Comparison of ENCODE assay signal across 9 cellular contexts in the genomic region with DNA sequence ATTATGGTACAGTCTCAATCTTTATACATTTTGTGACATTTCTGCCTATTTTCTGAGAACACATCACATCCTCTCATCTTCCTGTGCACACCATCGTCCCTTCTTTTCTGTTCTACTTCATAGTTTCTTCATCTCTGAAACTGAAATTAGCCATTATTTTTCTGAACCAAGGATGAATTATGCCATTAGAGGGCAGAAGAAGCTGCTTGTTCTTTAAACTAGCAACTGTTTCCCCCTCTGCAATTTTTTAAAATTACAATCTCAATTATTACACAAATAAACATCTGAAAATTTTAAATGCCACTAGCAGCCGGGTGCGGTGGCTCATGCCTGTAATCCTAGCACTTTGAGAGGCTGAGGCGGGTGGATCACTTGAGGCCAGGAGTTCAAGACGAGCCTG. TPM values are rescaled to one million over a fixed set of nuclear protein-coding genes. Genes with fewer than 3 reads are reported as not detected.
DNase-seq lines count a peak whose midpoint lies in the region; ATAC-seq, FAIRE-seq and TF ChIP-seq lines count a peak whose summit lies in the region.
"Had no signal": no experiment of that assay in that cellular context is flagged by ENCODE, and none has a peak within 500 bp of the region (broad histone marks: within the 10 kb centered on the region; RNA-seq: fewer than 3 reads in every experiment).

No MANE protein-coding gene starts in this region.

- intact Hi-C loops in HepG2 (cut with micrococcal nuclease; ENCODE audit: unreplicated experiment), result loop anchor here (1.0 kb wide), 1 partner anchor 109 kb away; no protein-coding TSS in a partner anchor

- no peak overlapping the region for H3K4me3 Mint-ChIP-seq in type B pancreatic cell

- in situ Hi-C loops in astrocyte of the cerebellum (cut with HindIII; ENCODE audit: low sequenced_read_pairs), result loop anchor here (5.0 kb wide), 1 partner anchor 52 kb away; no protein-coding TSS in a partner anchor
- in situ Hi-C loops in HepG2 (cut with HindIII; ENCODE audit: extremely low pct_ligation_motif_present, low pct_unique_long_range_greater_than_20kb), result no loop called here

- no peak overlapping the region for H3K4me3 ChIP-seq in AG04450 (ENCODE audit: low read depth, low read length)
- H3K4me3 ChIP-seq in HFF-Myc (replicated peaks; ENCODE audit: low read depth, low read length), result no peak overlapping the region
- H3K4me3 ChIP-seq in astrocyte of the cerebellum (ENCODE audit: low read depth, low read length), result no peak overlapping the region
- H3K4me3 ChIP-seq in HepG2 (replicated peaks in 1 of 3; ENCODE audit: insufficient read depth in 1 of 3, low read depth in 2 of 3, low read length in 3 of 3), result no peak overlapping the region
- no peak overlapping the region for H3K4me3 ChIP-seq in suprapubic skin

- TF ChIP-seq POLR2A in HepG2 (IDR thresholded peaks at IDR 0.05; ENCODE audit: insufficient read depth in 1 of 2, low read depth in 2 of 2, low read length in 2 of 2), result no peak
- TF ChIP-seq POLR2A in suprapubic skin (IDR thresholded peaks at IDR 0.05), result no peak

- TF ChIP-seq RAD21 in HepG2 (CRISPR knock-in tag; IDR thresholded peaks at IDR 0.05), result no peak

- no peaks in the 10 kb centered on the region for H4K20me1 ChIP-seq in HepG2 (ENCODE audit: insufficient read depth, low read length)

- H3K79me2 ChIP-seq in HepG2 (ENCODE audit: insufficient read depth, low read length), result no peaks in the 10 kb centered on the region

- H3K27me3 ChIP-seq in AG04450 (ENCODE audit: control insufficient read depth, insufficient read depth, low read length) (no peaks in the 10 kb centered on the region), HepG2 (ENCODE audit: control insufficient read depth in 1 of 2, insufficient read depth in 2 of 2, low read length in 2 of 2) (0 out of 5 replicates have a peak, but pooled peaks cover 0 to 4% of the 10 kb centered on the region in 2 experiments), suprapubic skin (no peaks in the 10 kb centered on the region)

- FAIRE-seq in HepG2 (lab: Jason Lieb, UNC), result no peak

- H3K27ac ChIP-seq in AG04450 (ENCODE audit: low read depth, low read length) (no peak overlapping the region), HepG2 (ENCODE audit: extremely low read length, insufficient read depth, low read length) (no peak overlapping the region), suprapubic skin (no peak overlapping the region)

- H3K9me3 ChIP-seq in AG04450 (ENCODE audit: control insufficient read depth, insufficient read depth, low read length) (no peaks in the 10 kb centered on the region), HepG2 (ENCODE audit: low read length) (no peaks in the 10 kb centered on the region), suprapubic skin (no peaks in the 10 kb centered on the region)

- no peaks in the 10 kb centered on the region for H3K36me3 Mint-ChIP-seq in type B pancreatic cell

- no peak for TF ChIP-seq EP300 in HepG2 (IDR thresholded peaks at IDR 0.05; ENCODE audit: low read depth in 2 of 2, low read length in 2 of 2)
- no peak for TF ChIP-seq EP300 in HepG2 (CRISPR knock-in tag; IDR thresholded peaks at IDR 0.05; ENCODE audit: borderline replicate concordance)
- no peak for TF ChIP-seq EP300 in suprapubic skin (IDR thresholded peaks at IDR 0.05)

- H3K4me1 Mint-ChIP-seq in type B pancreatic cell (ENCODE audit: unreplicated experiment), result no peaks in the 10 kb centered on the region

- WGBS in HepG2 (ENCODE audit: low lambda C conversion rate), result 56% methylated on average over 5 of the region's 5 CpGs
- WGBS in suprapubic skin, result 56% methylated on average over 5 of the region's 5 CpGs

- peak; percentile 10 for DNase-seq in AG04450 (ENCODE audit: low read depth, low spot score)
- peak; percentile 5 for DNase-seq in HFF-Myc (ENCODE audit: extremely low read depth, low read depth)
- DNase-seq in astrocyte of the cerebellum (ENCODE audit: low read depth), result peak; percentile 8
- DNase-seq in HepG2 (ENCODE audit: low spot score), result no peak
- DNase-seq in type B pancreatic cell (ENCODE audit: extremely low spot score, unreplicated experiment), result no peak
- DNase-seq in suprapubic skin (ENCODE audit: low spot score in 2 of 2), result no peak
- DNase-seq in COR-L47 (lab: John Stamatoyannopoulos, UW), result no peak
- no peak for DNase-seq in GOT3 (lab: John Stamatoyannopoulos, UW)
- DNase-seq: stimulated activated CD4-positive, alpha-beta T cell treated with anti-CD3 and anti-CD28 coated beads, Interleukin-4, amount 100 ng/mL, for 1 hour had no signal

- H3K4me1 ChIP-seq in HepG2 (ENCODE audit: insufficient read depth, low read length) (0 out of 2 replicates have a peak, but pooled peaks cover 9% of the 10 kb centered on the region), suprapubic skin (no peaks in the 10 kb centered on the region)

- no peak overlapping the region for H3K9ac ChIP-seq in HepG2 (ENCODE audit: insufficient read depth, low read depth, low read length)

- no peak overlapping the region for H2AFZ ChIP-seq in HepG2 (ENCODE audit: low read length)

- CTCF ChIA-PET in AG04450 (lab: Charles Lee), result interaction anchor here (0.6 to 2.0 kb wide), 45 partner anchors 12 to 555 kb away, joined by 3 to 14 read pairs (median 4); no protein-coding TSS in a partner anchor
- CTCF ChIA-PET in HepG2 (lab: Yijun Ruan, JAX; ENCODE audit: low intra/inter-chr PET ratio, low total read pairs), result interaction anchor here (1.0 kb wide), 1 partner anchor 220 kb away, joined by 3 read pairs; no protein-coding TSS in a partner anchor

- H3K36me3 ChIP-seq in HepG2 (replicated peaks in 1 of 2; ENCODE audit: control insufficient read depth in 1 of 2, insufficient read depth in 2 of 2, low read length in 2 of 2), result no peaks in the 10 kb centered on the region
- H3K36me3 ChIP-seq in suprapubic skin, result no peaks in the 10 kb centered on the region

- H3K27me3 Mint-ChIP-seq in type B pancreatic cell, result no peaks in the 10 kb centered on the region

- no peaks in the 10 kb centered on the region for H3K9me3 Mint-ChIP-seq in type B pancreatic cell

- H3K4me2 ChIP-seq in HepG2 (ENCODE audit: low read depth, low read length), result no peak overlapping the region

- TF ChIP-seq CTCF in AG04450 (IDR thresholded peaks at IDR 0.05; ENCODE audit: low read depth, low read length) (peak; percentile 64), HFF-Myc (IDR thresholded peaks at IDR 0.05; ENCODE audit: low read depth, low read length, missing control alignments) (peak; percentile 36), astrocyte of the cerebellum (IDR thresholded peaks at IDR 0.05; ENCODE audit: low read depth, low read length, missing control alignments) (peak; percentile 40), HepG2 (CRISPR knock-in tag; IDR thresholded peaks at IDR 0.05) (peak; percentile 35), type B pancreatic cell (conservative IDR thresholded peaks at IDR 0.05) (no peak), suprapubic skin (IDR thresholded peaks at IDR 0.05) (peak in 1 of 2 donors; percentile 7)

- no TSS peak for BruUV-seq in HepG2 (replicated peaks; lab: Mats Ljungman, UMichigan)

- POLR2A ChIA-PET in AG04450 (lab: Yijun Ruan, JAX), result interaction anchor here (0.6 kb wide), 1 partner anchor 31 kb away, joined by 3 read pairs; no protein-coding TSS in a partner anchor
- POLR2A ChIA-PET in HepG2 (lab: Yijun Ruan, JAX), result no interaction called here

- H3K27ac Mint-ChIP-seq in type B pancreatic cell, result no peak overlapping the region

- ATAC-seq in HepG2, result no peak

TF ChIP-seq in HepG2, 621 proteins besides CTCF, POLR2A, EP300 and RAD21 (continues in another document):
- TF ChIP-seq RNF219 (CRISPR knock-in tag; IDR thresholded peaks at IDR 0.05) (no peak), STAG1 (CRISPR knock-in tag; IDR thresholded peaks at IDR 0.05) (peak; percentile 61)

RNA-seq across cellular contexts. Expression of gene RBBP6, which starts 41.3 kb away (rescaled TPM):
- polyA plus RNA-seq in AG04450 (2011; rRNA removed), result 32.4 and 41.7 TPM in 2 replicates
- polyA minus RNA-seq in AG04450 (2011; rRNA and poly(A)+ RNA removed), result 31.9 and 55.8 TPM in 2 replicates
- total RNA-seq in HepG2 (2016; rRNA removed; fragmentation: Illumina TruSeq; extraction: Trizol), result 37.1 and 45.0 TPM in 2 replicates
- total RNA-seq in HepG2 (2016; cell fraction: cytosol; rRNA removed; fragmentation: Illumina TruSeq; extraction: Trizol; ENCODE audit: low read depth), result 5.3 and 7.1 TPM in 2 replicates
- total RNA-seq in HepG2 (2016; cell fraction: insoluble cytoplasmic fraction; rRNA removed; fragmentation: Illumina TruSeq; extraction: Trizol), result 37.1 and 40.4 TPM in 2 replicates
- 16.1 and 20.2 TPM in 2 replicates for total RNA-seq in HepG2 (2016; cell fraction: membrane; rRNA removed; fragmentation: Illumina TruSeq; extraction: Trizol)
- 100 TPM in 2 replicates for total RNA-seq in HepG2 (2016; cell fraction: nucleus; rRNA removed; fragmentation: Illumina TruSeq; extraction: Trizol)
- polyA plus RNA-seq in HepG2 (2011; rRNA removed), result 54.6 and 70.9 TPM in 2 replicates
- polyA plus RNA-seq in HepG2 (2011; cell fraction: cytosol; rRNA removed), result 20.1 and 29.0 TPM in 2 replicates
- polyA plus RNA-seq in HepG2 (2011; cell fraction: nucleus; rRNA removed), result 53.4 and 70.4 TPM in 2 replicates
- 46.6 and 50.5 TPM in 2 replicates for polyA plus RNA-seq in HepG2 (2012)
- polyA plus RNA-seq in HepG2 (2016; cell fraction: cytosol; fragmentation: Illumina TruSeq; extraction: Trizol; ENCODE audit: low read depth), result 4.2 and 4.3 TPM in 2 replicates
- polyA plus RNA-seq in HepG2 (2016; cell fraction: insoluble cytoplasmic fraction; fragmentation: Illumina TruSeq; extraction: Trizol; ENCODE audit: low read depth), result 48.3 and 54.3 TPM in 2 replicates
- polyA plus RNA-seq in HepG2 (2016; cell fraction: membrane; fragmentation: Illumina TruSeq; extraction: Trizol; ENCODE audit: low read depth), result 11.1 and 13.9 TPM in 2 replicates
- polyA plus RNA-seq in HepG2 (2016; cell fraction: nucleus; fragmentation: Illumina TruSeq; extraction: Trizol; ENCODE audit: insufficient read depth, low read depth), result 129 and 135 TPM in 2 replicates
- polyA minus RNA-seq in HepG2 (2011; rRNA and poly(A)+ RNA removed; ENCODE audit: low replicate concordance), result 37.4 and 45.1 TPM in 2 replicates
- 20.8 and 30.1 TPM in 2 replicates for polyA minus RNA-seq in HepG2 (2011; cell fraction: cytosol; rRNA and poly(A)+ RNA removed)
- polyA minus RNA-seq in HepG2 (2011; cell fraction: nucleus; rRNA and poly(A)+ RNA removed), result 289 and 299 TPM in 2 replicates
- 67.8 and 70.7 TPM in 2 replicates for total RNA-seq in type B pancreatic cell (ENCODE audit: low replicate concordance)
- 100 to 1,000 TPM in 2 of 4 donors, 10 to 100 TPM in 2; 45.6 to 147 (median 101) TPM for total RNA-seq in suprapubic skin

Comparison
In these comparisons a context has a peak if more than half of its experiments do, and no peak if none do; other contexts are left out.
1. DNase-seq: peak in AG04450 (single experiment), HFF-Myc (single experiment) and astrocyte of the cerebellum (single experiment); none in HepG2 (single experiment), type B pancreatic cell (single experiment), suprapubic skin (0 of 2), COR-L47 (single experiment) and GOT3 (single experiment).